ENCODE assay signal across 16 cellular contexts in the genomic region with DNA sequence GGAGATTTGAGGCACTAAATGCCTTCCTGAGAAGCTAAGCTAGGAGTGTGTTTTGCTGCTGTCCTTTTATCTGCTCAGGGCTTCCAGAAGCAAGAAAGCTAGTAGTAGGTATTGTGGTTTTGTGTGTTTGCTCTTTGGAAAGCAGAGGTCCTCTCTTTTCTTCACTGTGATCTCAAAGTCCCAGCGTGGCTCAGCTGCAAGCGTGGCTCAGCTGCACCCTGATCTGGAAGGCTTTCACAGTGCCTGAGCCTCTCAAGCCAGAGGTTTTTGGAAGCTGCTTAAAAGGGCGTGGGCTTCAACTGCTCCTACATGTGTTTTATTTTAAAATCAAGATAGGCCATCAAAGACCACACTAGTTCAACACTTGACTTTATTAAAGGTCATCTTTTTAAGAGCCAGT.
DNase-seq lines count a peak whose midpoint lies in the region; ATAC-seq and TF ChIP-seq lines count a peak whose summit lies in the region.
"Had no signal": no experiment of that assay in that cellular context is flagged by ENCODE, and none has a peak within 500 bp of the region (broad histone marks: within the 10 kb centered on the region; RNA-seq: fewer than 3 reads in every experiment).

No MANE protein-coding gene starts in this region.

- H3K27ac ChIP-seq in fibroblast of lung (ENCODE audit: insufficient read depth, low read length), result no peak overlapping the region
- peak overlapping the region in 2 of 3 donors; percentile 7 to 26 for H3K27ac ChIP-seq in thyroid gland
- H3K27ac ChIP-seq: gastrocnemius medialis, HL-60 had no signal

- 21 to 26% methylated on average over 3 of the region's 3 CpGs for WGBS in thyroid gland, 2 donors

- peaks cover 3% of the 10 kb centered on the region for H3K9me3 Mint-ChIP-seq in activated naive CD4-positive, alpha-beta T cell treated with anti-CD3 and anti-CD28 coated beads, Interleukin-2, amount 10 ng/mL, durations not matched to agents 7 days and 5 days
- H3K9me3 Mint-ChIP-seq in T-helper 2 cell treated with Interferon-gamma antibody and Interleukin-4, amounts not matched to agents 5 μg/mL and 100 μg/mL, for 36 hours, result peaks cover 12% of the 10 kb centered on the region

- peak; percentile 54 for DNase-seq in activated naive CD4-positive, alpha-beta T cell treated with anti-CD3 and anti-CD28 coated beads, Interleukin-2, amount 10 ng/mL, durations not matched to agents 7 days and 5 days
- no peak for DNase-seq in activated naive CD4-positive, alpha-beta T cell (lab: John Stamatoyannopoulos, UW)
- peak; percentile 52 for DNase-seq in T-helper 2 cell treated with Interferon-gamma antibody and Interleukin-4, amounts not matched to agents 5 μg/mL and 100 μg/mL, for 36 hours (ENCODE audit: low spot score)
- DNase-seq in fibroblast of lung (ENCODE audit: low read depth in 2 of 2), result peak; percentile 42 to 46
- peak; percentile 25 to 35 for DNase-seq in thyroid gland
- DNase-seq in NCI-H2171 (lab: John Stamatoyannopoulos, UW), result no peak
- DNase-seq: activated effector memory CD4-positive, alpha-beta T cell treated with anti-CD3 and anti-CD28 coated beads, Interleukin-2, amount 50 U/mL, for 16 hours; dermis blood vessel endothelial cell; gastrocnemius medialis; MM.1S; NCI-H446 treated with DMSO at 0.1 percent for 48 hours had no signal

- H3K4me1 ChIP-seq in fibroblast of lung (ENCODE audit: control insufficient read depth, extremely low read depth, insufficient read depth, low read length) (peaks cover 7% of the 10 kb centered on the region), thyroid gland (peaks cover 17 to 22% of the 10 kb centered on the region in 2 donors)

- no peaks in the 10 kb centered on the region for H4K20me1 ChIP-seq in fibroblast of lung (ENCODE audit: control insufficient read depth, extremely low read depth, insufficient read depth, low read length)

- CTCF ChIA-PET in activated naive CD4-positive, alpha-beta T cell treated with anti-CD3 and anti-CD28 coated beads, Interleukin-2, amount 10 ng/mL, durations not matched to agents 7 days and 5 days (lab: Charles Lee), result interaction anchor here (0.5 to 1.5 kb wide), 7 partner anchors 9 to 271 kb away, joined by 3 to 5 read pairs (median 4); no protein-coding TSS in a partner anchor

- peak overlapping the region in 1 of 4 experiments; percentile 15 for H3K4me3 ChIP-seq in fibroblast of lung (replicated peaks in 1 of 4; ENCODE audit: control extremely low read depth in 1 of 4, insufficient read depth in 1 of 4, low read depth in 3 of 4, low read length in 4 of 4)
- H3K4me3 ChIP-seq in thyroid gland (replicated peaks in 1 of 3), result no peak overlapping the region
- H3K4me3 ChIP-seq: gastrocnemius medialis had no signal

- no peak for TF ChIP-seq CTCF in fibroblast of lung (conservative IDR thresholded peaks at IDR 0.05 in 1 of 2, IDR thresholded peaks at IDR 0.05 in 1 of 2; ENCODE audit: low read depth in 1 of 2, low read length in 2 of 2)
- no peak for TF ChIP-seq CTCF in thyroid gland (IDR thresholded peaks at IDR 0.05)

- H3K36me3 Mint-ChIP-seq in activated naive CD4-positive, alpha-beta T cell treated with anti-CD3 and anti-CD28 coated beads, Interleukin-2, amount 10 ng/mL, durations not matched to agents 7 days and 5 days, result peaks cover 27% of the 10 kb centered on the region
- H3K36me3 Mint-ChIP-seq in T-helper 2 cell treated with Interferon-gamma antibody and Interleukin-4, amounts not matched to agents 5 μg/mL and 100 μg/mL, for 36 hours (ENCODE audit: low read depth), result peaks cover 32% of the 10 kb centered on the region

- H3K79me2 ChIP-seq in fibroblast of lung (ENCODE audit: control insufficient read depth, insufficient read depth, low read length), result no peaks in the 10 kb centered on the region

- peak overlapping the region; percentile 39 for H3K4me2 ChIP-seq in fibroblast of lung (ENCODE audit: extremely low read depth, insufficient read depth, low read length)

- H3K4me1 Mint-ChIP-seq in activated naive CD4-positive, alpha-beta T cell treated with anti-CD3 and anti-CD28 coated beads, Interleukin-2, amount 10 ng/mL, durations not matched to agents 7 days and 5 days, result peaks cover 56% of the 10 kb centered on the region
- H3K4me1 Mint-ChIP-seq in T-helper 2 cell treated with Interferon-gamma antibody and Interleukin-4, amounts not matched to agents 5 μg/mL and 100 μg/mL, for 36 hours (ENCODE audit: low read depth), result peaks cover 65% of the 10 kb centered on the region

- ATAC-seq in HG03097 (IDR thresholded peaks at IDR 0.05; ENCODE audit: low FRiP score, unreplicated experiment) (no peak), HG02970 (IDR thresholded peaks at IDR 0.05; ENCODE audit: low FRiP score, unreplicated experiment) (no peak)
- ATAC-seq: gastrocnemius medialis, Right ventricle myocardium inferior had no signal

- H3K9ac ChIP-seq in fibroblast of lung (ENCODE audit: insufficient read depth, low read length), result no peak overlapping the region

- H3K27ac Mint-ChIP-seq in activated naive CD4-positive, alpha-beta T cell treated with anti-CD3 and anti-CD28 coated beads, Interleukin-2, amount 10 ng/mL, durations not matched to agents 7 days and 5 days, result peak overlapping the region; percentile 73
- H3K27ac Mint-ChIP-seq in T-helper 2 cell treated with Interferon-gamma antibody and Interleukin-4, amounts not matched to agents 5 μg/mL and 100 μg/mL, for 36 hours, result peak overlapping the region; percentile 81
- H3K27ac Mint-ChIP-seq: B cell had no signal

- no peaks in the 10 kb centered on the region for H3K9me3 ChIP-seq in fibroblast of lung (ENCODE audit: control insufficient read depth, insufficient read depth, low read depth, low read length)
- no peaks in the 10 kb centered on the region for H3K9me3 ChIP-seq in thyroid gland
- H3K9me3 ChIP-seq: gastrocnemius medialis had no signal

- H3K4me3 Mint-ChIP-seq in activated naive CD4-positive, alpha-beta T cell treated with anti-CD3 and anti-CD28 coated beads, Interleukin-2, amount 10 ng/mL, durations not matched to agents 7 days and 5 days, result no peak overlapping the region
- peak overlapping the region; percentile 57 for H3K4me3 Mint-ChIP-seq in T-helper 2 cell treated with Interferon-gamma antibody and Interleukin-4, amounts not matched to agents 5 μg/mL and 100 μg/mL, for 36 hours
- H3K4me3 Mint-ChIP-seq: B cell had no signal

- H3K27me3 Mint-ChIP-seq in activated naive CD4-positive, alpha-beta T cell treated with anti-CD3 and anti-CD28 coated beads, Interleukin-2, amount 10 ng/mL, durations not matched to agents 7 days and 5 days, result no peaks in the 10 kb centered on the region
- no peaks in the 10 kb centered on the region for H3K27me3 Mint-ChIP-seq in T-helper 2 cell treated with Interferon-gamma antibody and Interleukin-4, amounts not matched to agents 5 μg/mL and 100 μg/mL, for 36 hours (ENCODE audit: low read depth)
- H3K27me3 Mint-ChIP-seq: B cell had no signal

- intact Hi-C loops in thyroid gland (cut with DNase I), result no loop called here

- no peaks in the 10 kb centered on the region for H3K36me3 ChIP-seq in fibroblast of lung (ENCODE audit: control insufficient read depth, insufficient read depth, low read length)
- no peaks in the 10 kb centered on the region for H3K36me3 ChIP-seq in thyroid gland
- H3K36me3 ChIP-seq: gastrocnemius medialis had no signal

- no peaks in the 10 kb centered on the region for H3K27me3 ChIP-seq in fibroblast of lung (ENCODE audit: control insufficient read depth, insufficient read depth, low read length)
- no peaks in the 10 kb centered on the region for H3K27me3 ChIP-seq in thyroid gland
- H3K27me3 ChIP-seq: gastrocnemius medialis had no signal

- no peak overlapping the region for H2AFZ ChIP-seq in fibroblast of lung (ENCODE audit: low read length)

- no peak for TF ChIP-seq POLR2A in thyroid gland (IDR thresholded peaks at IDR 0.05)

Comparison
In these comparisons a context has a peak if more than half of its experiments do, and no peak if none do; other contexts are left out.
1. DNase-seq: peak in activated naive CD4-positive, alpha-beta T cell treated with anti-CD3 and anti-CD28 coated beads, Interleukin-2, amount 10 ng/mL, durations not matched to agents 7 days and 5 days (single experiment), T-helper 2 cell treated with Interferon-gamma antibody and Interleukin-4, amounts not matched to agents 5 μg/mL and 100 μg/mL, for 36 hours (single experiment), fibroblast of lung (2 of 2) and thyroid gland (2 of 2); none in activated naive CD4-positive, alpha-beta T cell (0 of 4) and NCI-H2171 (single experiment).